ENCODE assay signal across 8 cellular contexts in genomic region chr16:28140788-28141618, GRCh38.
DNase-seq lines count a peak whose midpoint lies in the region; ATAC-seq and TF ChIP-seq lines count a peak whose summit lies in the region.

No MANE protein-coding gene starts in this region.

- peaks cover 2% of the 10 kb centered on the region for H3K36me3 ChIP-seq in right atrium auricular region

- ATAC-seq in Right ventricle myocardium inferior = peak; percentile 34
- ATAC-seq in HG03469 (IDR thresholded peaks at IDR 0.05; ENCODE audit: unreplicated experiment) = peak; percentile 54
- peak; percentile 84 for ATAC-seq in esophagus mucosa

- no peaks in the 10 kb centered on the region for H3K9me3 ChIP-seq in right atrium auricular region

- H3K27me3 ChIP-seq in right atrium auricular region = no peaks in the 10 kb centered on the region

- intact Hi-C loops in Right ventricle myocardium inferior (cut with DNase I) = no loop called here

- no peak overlapping the region for H3K4me3 ChIP-seq in right atrium auricular region

- no peaks in the 10 kb centered on the region for H3K4me1 ChIP-seq in right atrium auricular region

- peak overlapping the region in 1 of 2 donors; percentile 19 for H3K27ac ChIP-seq in right atrium auricular region

- TF ChIP-seq CTCF in right atrium auricular region (IDR thresholded peaks at IDR 0.05) = no peak

- no peak for DNase-seq in Right ventricle myocardium inferior (ENCODE audit: missing footprints)
- DNase-seq in right atrium auricular region (ENCODE audit: low spot score) = no peak
- DNase-seq in activated CD4-positive, alpha-beta T cell treated with anti-CD3 and anti-CD28 coated beads for 1 hour = peak; percentile 48
- peak; percentile 37 to 38 for DNase-seq in stimulated activated CD8-positive, alpha-beta memory T cell treated with anti-CD3 and anti-CD28 coated beads, Interleukin-2, amount 100 ng/mL, for 1 hour (ENCODE audit: low read depth in 2 of 2)
- no peak for DNase-seq in NCI-H748 treated with DMSO at 0.1 percent for 48 hours (lab: John Stamatoyannopoulos, UW)
- no peak for DNase-seq in DMS153 treated with DMSO at 0.1 percent for 48 hours (lab: John Stamatoyannopoulos, UW; ENCODE audit: unreplicated experiment)

Comparison
In these comparisons a context has a peak if more than half of its experiments do, and no peak if none do; other contexts are left out.
1. ATAC-seq: peak in every context shown above with its lines; median percentile 84 in esophagus mucosa; 54 in HG03469; 34 in Right ventricle myocardium inferior.
2. DNase-seq: peak in activated CD4-positive, alpha-beta T cell treated with anti-CD3 and anti-CD28 coated beads for 1 hour (single experiment) and stimulated activated CD8-positive, alpha-beta memory T cell treated with anti-CD3 and anti-CD28 coated beads, Interleukin-2, amount 100 ng/mL, for 1 hour (2 of 2); none in Right ventricle myocardium inferior (single experiment), right atrium auricular region (single experiment), NCI-H748 treated with DMSO at 0.1 percent for 48 hours (single experiment) and DMS153 treated with DMSO at 0.1 percent for 48 hours (single experiment).